Comparison of ENCODE assay signal across 1 cellular context in genomic region chr2:159635006-159635746, GRCh38.
TF ChIP-seq lines count a peak whose summit lies in the region.

No MANE protein-coding gene starts in this region.

TF ChIP-seq in IMR-90, 13 proteins besides CTCF, POLR2A, EP300 and RAD21:
- TF ChIP-seq RFX5 (IDR thresholded peaks at IDR 0.05; ENCODE audit: low read depth, low read length) (no peak), CEBPB (IDR thresholded peaks at IDR 0.05; ENCODE audit: low read depth, low read length) (peak; percentile 31)
